In genomic region chr17:4710693-4711634, GRCh38 we compare ENCODE assay signal across 8 cellular contexts. TPM values are rescaled to one million over a fixed set of nuclear protein-coding genes. Genes with fewer than 3 reads are reported as not detected.
DNase-seq lines count a peak whose midpoint lies in the region; ATAC-seq and TF ChIP-seq lines count a peak whose summit lies in the region.

No MANE protein-coding gene starts in this region.

- H2AFZ ChIP-seq in hepatocyte (peak overlapping the region; percentile 36), smooth muscle cell (ENCODE audit: low read depth) (peak overlapping the region; percentile 90)

- H3K9me2 ChIP-seq in hepatocyte (replicated peaks; ENCODE audit: insufficient read depth): no peaks in the 10 kb centered on the region

- H3K4me3 Mint-ChIP-seq in activated naive CD8-positive, alpha-beta T cell: peak overlapping the region; percentile 88

- no peaks in the 10 kb centered on the region for H3K27me3 ChIP-seq in hepatocyte
- H3K27me3 ChIP-seq in smooth muscle cell (ENCODE audit: low read depth): no peaks in the 10 kb centered on the region

- H3K27me3 Mint-ChIP-seq in activated naive CD8-positive, alpha-beta T cell: no peaks in the 10 kb centered on the region

- H3K4me1 Mint-ChIP-seq in activated naive CD8-positive, alpha-beta T cell (ENCODE audit: low read depth): peaks cover 52% of the 10 kb centered on the region

- H3F3A ChIP-seq in smooth muscle cell (ENCODE audit: low read depth): no peaks in the 10 kb centered on the region

- no peak for TF ChIP-seq CTCF in RWPE1 (conservative IDR thresholded peaks at IDR 0.05; ENCODE audit: low read depth)
- TF ChIP-seq CTCF in hepatocyte (IDR thresholded peaks at IDR 0.05; ENCODE audit: poor library complexity): no peak
- no peak for TF ChIP-seq CTCF in smooth muscle cell (IDR thresholded peaks at IDR 0.05; ENCODE audit: borderline replicate concordance, insufficient read depth, poor library complexity, severe bottlenecking)

- peak overlapping the region; percentile 93 for H3K27ac Mint-ChIP-seq in activated naive CD8-positive, alpha-beta T cell

- ATAC-seq in activated CD4-positive, CD25-positive, alpha-beta regulatory T cell treated with anti-CD3 and anti-CD28 coated beads, Interleukin-2, amount 50 U/mL, for 24 hours: no peak

- 44% methylated on average over 17 of the region's 57 CpGs for WGBS in hepatocyte (ENCODE audit: low lambda C conversion rate, missing lambda C conversion rate)
- 28% methylated on average over 31 of the region's 57 CpGs for WGBS in smooth muscle cell (ENCODE audit: low lambda C conversion rate)

- CTCF ChIA-PET in RWPE1 (lab: Yijun Ruan, JAX): interaction anchor here (0.5 to 2.7 kb wide), 6 partner anchors 28 to 198 kb away, joined by 3 to 19 read pairs (median 3); partner anchors contain the start of gene ZMYND15

- peak overlapping the region; percentile 66 for H3K9ac ChIP-seq in smooth muscle cell (ENCODE audit: low read depth)

- H3K9me3 Mint-ChIP-seq in activated naive CD8-positive, alpha-beta T cell (ENCODE audit: low read depth): no peaks in the 10 kb centered on the region

- H3K4me3 ChIP-seq in hepatocyte (peak overlapping the region; percentile 43), smooth muscle cell (peak overlapping the region; percentile 72)

- no peaks in the 10 kb centered on the region for H3K9me3 ChIP-seq in hepatocyte (ENCODE audit: low read depth)
- H3K9me3 ChIP-seq in smooth muscle cell (replicated peaks; ENCODE audit: low read depth): no peaks in the 10 kb centered on the region

- H3K4me1 ChIP-seq in hepatocyte (ENCODE audit: insufficient read depth) (peaks cover 17% of the 10 kb centered on the region), smooth muscle cell (ENCODE audit: low read depth) (peaks cover 6% of the 10 kb centered on the region)

- peak overlapping the region; percentile 85 for H3K4me2 ChIP-seq in hepatocyte
- peak overlapping the region; percentile 97 for H3K4me2 ChIP-seq in smooth muscle cell

- no peaks in the 10 kb centered on the region for H3K36me3 ChIP-seq in hepatocyte (replicated peaks; ENCODE audit: insufficient read depth, low read depth)
- H3K36me3 ChIP-seq in smooth muscle cell (ENCODE audit: low read depth): no peaks in the 10 kb centered on the region

- POLR2A ChIA-PET in RWPE1 (lab: Yijun Ruan, JAX; ENCODE audit: low non-redundant PET): interaction anchor here (0.9 kb wide), 1 partner anchor 179 kb away, joined by 4 read pairs; no protein-coding TSS in a partner anchor

- H3K36me3 Mint-ChIP-seq in activated naive CD8-positive, alpha-beta T cell: peaks cover 3% of the 10 kb centered on the region

- no peaks in the 10 kb centered on the region for H4K20me1 ChIP-seq in hepatocyte (ENCODE audit: insufficient read depth, poor library complexity, severe bottlenecking)
- no peaks in the 10 kb centered on the region for H4K20me1 ChIP-seq in smooth muscle cell (ENCODE audit: low read depth)

- H3K27ac ChIP-seq in RWPE1 (peak overlapping the region; percentile 93), hepatocyte (peak overlapping the region; percentile 60), smooth muscle cell (ENCODE audit: low read depth) (peak overlapping the region; percentile 73)

- peak; percentile 43 for DNase-seq in activated CD4-positive, CD25-positive, alpha-beta regulatory T cell treated with anti-CD3 and anti-CD28 coated beads, Interleukin-2, amount 50 U/mL, for 72 hours
- DNase-seq in RWPE1 (ENCODE audit: low spot score): no peak
- no peak for DNase-seq in hepatocyte (ENCODE audit: low spot score)
- no peak for DNase-seq in smooth muscle cell (lab: John Stamatoyannopoulos, UW; ENCODE audit: unreplicated experiment)
- no peak for DNase-seq in NCI-H2196 (lab: John Stamatoyannopoulos, UW; ENCODE audit: unreplicated experiment)
- no peak for DNase-seq in NCI-H2029 treated with DMSO at 0.1 percent for 48 hours (lab: John Stamatoyannopoulos, UW)

- H3K79me2 ChIP-seq in hepatocyte (peaks cover 13% of the 10 kb centered on the region), smooth muscle cell (ENCODE audit: low read depth) (no peaks in the 10 kb centered on the region)

RNA-seq across cellular contexts. Expression of gene ARRB2, which starts 0.5 kb away (rescaled TPM):
- total RNA-seq in hepatocyte (15.3 and 17.4 TPM in 2 replicates), smooth muscle cell (1.1 and 4.0 TPM in 2 replicates)
- polyA plus RNA-seq in hepatocyte (20.0 and 21.1 TPM in 2 replicates), smooth muscle cell (6.6 and 7.6 TPM in 2 replicates)

RNA-seq across cellular contexts. Expression of gene PELP1, which starts 7.0 kb away (rescaled TPM):
- total RNA-seq in hepatocyte (17.6 and 18.5 TPM in 2 replicates), smooth muscle cell (11.6 and 32.0 TPM in 2 replicates)
- polyA plus RNA-seq in hepatocyte (35.2 and 42.9 TPM in 2 replicates), smooth muscle cell (31.1 and 33.6 TPM in 2 replicates)

RNA-seq across cellular contexts. Expression of gene MED11, which starts 20.3 kb away (rescaled TPM):
- total RNA-seq in hepatocyte (36.3 and 36.9 TPM in 2 replicates), smooth muscle cell (10.9 and 25.0 TPM in 2 replicates)
- polyA plus RNA-seq in hepatocyte (39.4 and 42.7 TPM in 2 replicates), smooth muscle cell (20.4 and 34.1 TPM in 2 replicates)

RNA-seq across cellular contexts. Expression of gene ZMYND15, which starts 28.7 kb away (rescaled TPM):
- total RNA-seq in hepatocyte: 1.6 and 2.9 TPM in 2 replicates
- 4.1 and 4.8 TPM in 2 replicates for polyA plus RNA-seq in hepatocyte
- not detected in 2 replicates for total RNA-seq in smooth muscle cell
- 0.54 TPM in 1 of 2 replicates, not detected in the other for polyA plus RNA-seq in smooth muscle cell

RNA-seq across cellular contexts. Expression of gene CXCL16, which starts 28.8 kb away (rescaled TPM):
- total RNA-seq in hepatocyte (38.7 and 39.9 TPM in 2 replicates), smooth muscle cell (2.4 and 3.2 TPM in 2 replicates)
- polyA plus RNA-seq in hepatocyte (73.2 and 82.5 TPM in 2 replicates), smooth muscle cell (2.3 and 9.2 TPM in 2 replicates)
